23 cellular contexts compared by ENCODE assay signal in genomic region chrX:129404670-129405008, GRCh38.
"Had no signal": no experiment of that assay in that cellular context is flagged by ENCODE, and none has a peak within 500 bp of the region (broad histone marks: within the 10 kb centered on the region; RNA-seq: fewer than 3 reads in every experiment).

No MANE protein-coding gene starts in this region.

- H3K27ac ChIP-seq: SK-N-MC had no signal

- H3K27ac Mint-ChIP-seq: activated CD4-positive, alpha-beta memory T cell treated with anti-CD3 and anti-CD28 coated beads, Interleukin-2, amount 10 ng/mL, durations not matched to agents 7 days and 5 days; activated naive CD4-positive, alpha-beta T cell treated with anti-CD3 and anti-CD28 coated beads, Interleukin-2, amount 50 U/mL, for 24 hours; T-cell had no signal

- H3K4me3 Mint-ChIP-seq: activated CD4-positive, alpha-beta memory T cell treated with anti-CD3 and anti-CD28 coated beads, Interleukin-2, amount 10 ng/mL, durations not matched to agents 7 days and 5 days; activated naive CD4-positive, alpha-beta T cell treated with anti-CD3 and anti-CD28 coated beads, Interleukin-2, amount 50 U/mL, for 24 hours; activated T-cell treated with anti-CD3 and anti-CD28 coated beads, Interleukin-2, amount 50 U/mL, for 72 hours; T-cell had no signal

- ATAC-seq: activated T-cell treated with anti-CD3 and anti-CD28 coated beads, Interleukin-2, amount 50 U/mL, for 72 hours; Right ventricle myocardium inferior; T-cell had no signal

- H3K27me3 Mint-ChIP-seq: activated CD4-positive, alpha-beta memory T cell treated with anti-CD3 and anti-CD28 coated beads, Interleukin-2, amount 10 ng/mL, durations not matched to agents 7 days and 5 days had no signal

- H3K36me3 Mint-ChIP-seq: activated naive CD4-positive, alpha-beta T cell treated with anti-CD3 and anti-CD28 coated beads, Interleukin-2, amount 50 U/mL, for 24 hours; T-cell had no signal

- H3K4me3 ChIP-seq: SK-N-MC had no signal

- DNase-seq: activated CD4-positive, alpha-beta memory T cell treated with anti-CD3 and anti-CD28 coated beads, Interleukin-2, amount 10 ng/mL, durations not matched to agents 7 days and 5 days; activated CD4-positive, alpha-beta T cell treated with anti-CD3 and anti-CD28 coated beads, Interleukin-2, amount 50 U/mL, for 1 hour; activated CD4-positive, CD25-positive, alpha-beta regulatory T cell; activated T-cell treated with anti-CD3 and anti-CD28 coated beads for 4 hours; activated T-cell treated with anti-CD3 and anti-CD28 coated beads, Interleukin-2, amount 50 U/mL, for 72 hours; aorta; central memory CD4-positive, alpha-beta T cell; Kasumi-1; NCI-H1092; NCI-H1417; NCI-H1930; NCI-H2171; NCI-H2227 treated with DMSO at 0.1 percent for 48 hours; NCI-H510A; NCI-H526 treated with DMSO at 0.1 percent for 48 hours; NCI-H82; RPMI8226; T-cell; T-helper 2 cell; T1000 had no signal

- H3K4me1 Mint-ChIP-seq: activated CD4-positive, alpha-beta memory T cell treated with anti-CD3 and anti-CD28 coated beads, Interleukin-2, amount 10 ng/mL, durations not matched to agents 7 days and 5 days; activated naive CD4-positive, alpha-beta T cell treated with anti-CD3 and anti-CD28 coated beads, Interleukin-2, amount 50 U/mL, for 24 hours; T-cell had no signal

- H3K9me3 Mint-ChIP-seq: activated naive CD4-positive, alpha-beta T cell treated with anti-CD3 and anti-CD28 coated beads, Interleukin-2, amount 50 U/mL, for 24 hours; activated T-cell treated with anti-CD3 and anti-CD28 coated beads, Interleukin-2, amount 50 U/mL, for 72 hours had no signal
